13 cellular contexts compared by ENCODE assay signal in the genomic region with DNA sequence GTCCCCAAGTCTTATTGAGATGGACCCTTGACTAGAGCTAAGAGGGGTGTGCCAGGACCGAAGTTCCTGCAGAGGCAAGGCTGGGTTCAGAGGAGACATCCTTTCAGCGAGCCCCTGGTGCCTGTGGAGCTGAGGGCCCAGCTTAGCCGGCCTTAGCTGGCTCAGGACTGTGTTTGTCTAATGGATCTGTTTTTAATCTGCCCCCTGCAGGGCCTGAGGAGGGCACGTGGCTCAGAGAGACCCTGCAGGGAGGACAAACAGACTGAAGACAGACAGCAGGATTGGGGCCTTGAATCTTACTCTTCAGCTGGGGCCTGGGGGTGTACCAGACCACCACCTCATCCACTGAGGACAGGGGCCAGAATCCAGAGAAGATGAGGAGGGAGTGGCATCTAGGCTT. TPM values are rescaled to one million over a fixed set of nuclear protein-coding genes. Genes with fewer than 3 reads are reported as not detected.
DNase-seq lines count a peak whose midpoint lies in the region; ATAC-seq and TF ChIP-seq lines count a peak whose summit lies in the region.
"Had no signal": no experiment of that assay in that cellular context is flagged by ENCODE, and none has a peak within 500 bp of the region (broad histone marks: within the 10 kb centered on the region; RNA-seq: fewer than 3 reads in every experiment).

No MANE protein-coding gene starts in this region.

- no peaks in the 10 kb centered on the region for H3F3A ChIP-seq in PC-3 (ENCODE audit: low read length, unreplicated experiment)

- no peaks in the 10 kb centered on the region for H3K9me2 ChIP-seq in PC-3 (replicated peaks; ENCODE audit: low read length)

- H3K27me3 ChIP-seq in PC-3 (ENCODE audit: low read length) (no peaks in the 10 kb centered on the region), prostate gland (replicated peaks; ENCODE audit: insufficient read depth) (no peaks in the 10 kb centered on the region)

- no peak overlapping the region for H2AFZ ChIP-seq in PC-3 (ENCODE audit: low read length)

- ATAC-seq in PC-3 (no peak), GM18858 (IDR thresholded peaks at IDR 0.05; ENCODE audit: unreplicated experiment) (no peak)

- H3K4me3 ChIP-seq in PC-3 (ENCODE audit: low read length): peak overlapping the region; percentile 71; the same call in 1 of the 2 replicates
- H3K4me3 ChIP-seq in fibroblast of villous mesenchyme (ENCODE audit: low read depth, low read length): peak overlapping the region; percentile 63
- H3K4me3 ChIP-seq in skin epidermis: peak overlapping the region; percentile 29 to 50 (median 40)
- H3K4me3 ChIP-seq in prostate gland: no peak overlapping the region

- H3K4me1 ChIP-seq in PC-3 (ENCODE audit: insufficient read depth, low read length) (peaks cover 42% of the 10 kb centered on the region), prostate gland (replicated peaks) (peaks cover 10% of the 10 kb centered on the region)

- intact Hi-C loops in PC-3 (cut with micrococcal nuclease) (no loop called here), prostate gland (cut with DNase I) (no loop called here)

- CTCF ChIA-PET in PC-3 (lab: Charles Lee): interaction anchor here (2.0 kb wide), 1 partner anchor 14 kb away, joined by 13 read pairs; no protein-coding TSS in a partner anchor

- H3K27ac ChIP-seq in PC-3 (ENCODE audit: low read length) (no peak overlapping the region), skin epidermis (peak overlapping the region in 17 of 21 experiments; percentile 37 to 91 (median 80)), prostate gland (no peak overlapping the region)
- H3K27ac ChIP-seq: HL-60 had no signal

- H3K36me3 ChIP-seq in PC-3 (ENCODE audit: low read depth, low read length): no peaks in the 10 kb centered on the region; the same call in 1 of the 2 replicates
- H3K36me3 ChIP-seq in prostate gland: no peaks in the 10 kb centered on the region

- TF ChIP-seq CTCF in PC-3 (conservative IDR thresholded peaks at IDR 0.05; ENCODE audit: low read depth, low read length): no peak
- no peak for TF ChIP-seq CTCF in fibroblast of villous mesenchyme (IDR thresholded peaks at IDR 0.05; ENCODE audit: insufficient read depth, low read depth, low read length)
- TF ChIP-seq CTCF in prostate gland (IDR thresholded peaks at IDR 0.05): no peak

- H3K4me2 ChIP-seq in PC-3 (ENCODE audit: low read length): peak overlapping the region; percentile 98

- DNase-seq in NCI-H2227 (lab: John Stamatoyannopoulos, UW; ENCODE audit: unreplicated experiment) (peak; percentile 24), NCI-H2227 treated with DMSO at 0.1 percent for 48 hours (lab: John Stamatoyannopoulos, UW) (no peak), PC-3 (no peak), fibroblast of villous mesenchyme (ENCODE audit: low read depth) (no peak), mesenteric fat pad (ENCODE audit: low spot score) (no peak), prostate gland (ENCODE audit: low spot score) (no peak)
- DNase-seq: ACHN; activated gamma-delta T cell; hypothalamus; stimulated activated CD4-positive, alpha-beta T cell treated with anti-CD3 and anti-CD28 coated beads, Interleukin-2, amount 100 ng/mL, for 24 hours had no signal

- peak overlapping the region; percentile 63; the same call in 1 of the 2 replicates for H3K9ac ChIP-seq in PC-3 (ENCODE audit: low read length)

- 33% methylated on average over 4 of the region's 4 CpGs for WGBS in prostate gland

- TF ChIP-seq POLR2A in prostate gland (IDR thresholded peaks at IDR 0.05): no peak

- no peaks in the 10 kb centered on the region for H3K9me3 ChIP-seq in PC-3 (ENCODE audit: low read length)
- H3K9me3 ChIP-seq in prostate gland: no peaks in the 10 kb centered on the region

- peaks cover 17% of the 10 kb centered on the region for H3K79me2 ChIP-seq in PC-3 (ENCODE audit: low read length)

- no TSS peak for BruUV-seq in PC-3 (replicated peaks; lab: Mats Ljungman, UMichigan)

- no peaks in the 10 kb centered on the region for H4K20me1 ChIP-seq in PC-3 (ENCODE audit: low read length)

- POLR2A ChIA-PET in PC-3 (lab: Charles Lee; ENCODE audit: unreplicated experiment): no interaction called here

RNA-seq across cellular contexts. Expression of a gene that starts 1.6 kb away (rescaled TPM):
- 120 and 150 TPM in 2 replicates for total RNA-seq in PC-3 (2014; rRNA removed)
- 39.0 and 80.7 TPM in 2 replicates for total RNA-seq in fibroblast of villous mesenchyme
- total RNA-seq in mesenteric fat pad: 6.7 TPM
- 10 to 100 TPM; 27.3 to 30.8 TPM for total RNA-seq in prostate gland

RNA-seq across cellular contexts. Expression of a gene that starts 24.5 kb away (rescaled TPM):
- total RNA-seq in PC-3 (2014; rRNA removed): 10.4 and 14.6 TPM in 2 replicates
- total RNA-seq in fibroblast of villous mesenchyme: 9.0 and 12.5 TPM in 2 replicates
- total RNA-seq in mesenteric fat pad: 20.0 TPM
- 10 to 100 TPM; 62.0 to 69.5 TPM for total RNA-seq in prostate gland

RNA-seq across cellular contexts. Expression of a gene that starts 24.8 kb away (rescaled TPM):
- total RNA-seq in PC-3 (2014; rRNA removed): 39.2 and 51.7 TPM in 2 replicates
- total RNA-seq in fibroblast of villous mesenchyme: 17.4 and 22.9 TPM in 2 replicates
- total RNA-seq in mesenteric fat pad: 24.4 TPM
- 10 to 100 TPM; 19.4 to 34.4 TPM for total RNA-seq in prostate gland

RNA-seq across cellular contexts. Expression of a gene that starts 26.5 kb away (rescaled TPM):
- total RNA-seq in PC-3 (2014; rRNA removed) (58.2 and 70.0 TPM in 2 replicates), fibroblast of villous mesenchyme (66.4 and 66.9 TPM in 2 replicates), mesenteric fat pad (49.5 TPM), prostate gland (10 to 100 TPM; 11.2 to 33.4 TPM)

RNA-seq across cellular contexts. Expression of a gene that starts 37.1 kb away (rescaled TPM):
- 232 and 275 TPM in 2 replicates for total RNA-seq in PC-3 (2014; rRNA removed)
- 21.6 and 26.1 TPM in 2 replicates for total RNA-seq in fibroblast of villous mesenchyme
- 89.6 TPM for total RNA-seq in mesenteric fat pad
- 10 to 100 TPM; 55.0 to 67.1 TPM for total RNA-seq in prostate gland

Comparison
In these comparisons a context has a peak if more than half of its experiments do, and no peak if none do; other contexts are left out.
1. H3K27ac ChIP-seq: peak in skin epidermis (17 of 21); none in PC-3 (single experiment) and prostate gland (0 of 2).
2. H3K4me3 ChIP-seq: peak in PC-3 (single experiment), fibroblast of villous mesenchyme (single experiment) and skin epidermis (7 of 7); none in prostate gland (0 of 2).